Comparison of ENCODE assay signal across 8 cellular contexts in genomic region chr3:130097690-130098638, GRCh38. TPM values are rescaled to one million over a fixed set of nuclear protein-coding genes. Genes with fewer than 3 reads are reported as not detected.
DNase-seq lines count a peak whose midpoint lies in the region; ATAC-seq and TF ChIP-seq lines count a peak whose summit lies in the region.
"Not testable (repeated sequence)": the region's sequence is repeated elsewhere in the genome, so short reads cannot be mapped to it uniquely, and the experiment has no call there.

No MANE protein-coding gene starts in this region.

- not testable (repeated sequence) for H3K4me3 Mint-ChIP-seq in naive thymus-derived CD4-positive, alpha-beta T cell

- H3K27me3 ChIP-seq in BE2C; breast epithelium; naive thymus-derived CD4-positive, alpha-beta T cell (ENCODE audit: control insufficient read depth in 2 of 2, insufficient read depth in 2 of 2, low read length in 2 of 2): not testable (repeated sequence)

- H3K36me3 Mint-ChIP-seq in naive thymus-derived CD4-positive, alpha-beta T cell: not testable (repeated sequence)

- not testable (repeated sequence) for H3K9me3 Mint-ChIP-seq in naive thymus-derived CD4-positive, alpha-beta T cell

- ATAC-seq in naive thymus-derived CD4-positive, alpha-beta T cell: not testable (repeated sequence)

- not testable (repeated sequence) for H3K9me3 ChIP-seq in BE2C; HEK293 (ENCODE audit: control insufficient read depth, insufficient read depth, low read depth, low read length); breast epithelium; naive thymus-derived CD4-positive, alpha-beta T cell (ENCODE audit: control insufficient read depth in 2 of 3, low read length in 3 of 3)

- intact Hi-C loops in breast epithelium (cut with DNase I; ENCODE audit: low total_unique reads): not testable (repeated sequence)
- intact Hi-C loops in naive thymus-derived CD4-positive, alpha-beta T cell (cut with micrococcal nuclease): loop anchor here in 1 of 2 donors (5.0 kb wide), 1 partner anchor 471 kb away; no protein-coding TSS in a partner anchor

- not testable (repeated sequence) for H3K27ac ChIP-seq in HEK293 (ENCODE audit: extremely low read depth, low read depth, low read length); breast epithelium; naive thymus-derived CD4-positive, alpha-beta T cell (ENCODE audit: low read depth, low read length)

- DNase-seq in BE2C (peak; percentile 41), OCI-M1 (lab: John Stamatoyannopoulos, UW) (peak; percentile 12), foreskin fibroblast (peak in 1 of 2 donors; percentile 31)
- DNase-seq in activated CD4-positive, alpha-beta T cell treated with anti-CD3 and anti-CD28 coated beads, Interleukin-2, amount 50 U/mL, for 48 hours: peak; percentile 54 to 66
- DNase-seq in breast epithelium (ENCODE audit: low spot score in 2 of 2): not testable (repeated sequence)
- peak in 7 of 9 donors; percentile 34 to 69 (median 49) for DNase-seq in naive thymus-derived CD4-positive, alpha-beta T cell
- peak; percentile 38 to 57 for DNase-seq in stimulated activated CD4-positive, alpha-beta T cell treated with anti-CD3 and anti-CD28 coated beads, Interleukin-2, amount 100 ng/mL, for 24 hours

- H3K27ac Mint-ChIP-seq in naive thymus-derived CD4-positive, alpha-beta T cell: peak overlapping the region in 1 of 9 donors; percentile 27

- not testable (repeated sequence) for H3K4me3 ChIP-seq in BE2C (ENCODE audit: low read depth, low read length); HEK293 (ENCODE audit: low read depth, low read length); breast epithelium; foreskin fibroblast (ENCODE audit: low read depth in 1 of 2, low read length in 2 of 2); naive thymus-derived CD4-positive, alpha-beta T cell (ENCODE audit: low read length)

- not testable (repeated sequence) for H3K4me1 ChIP-seq in BE2C; HEK293 (ENCODE audit: control insufficient read depth, insufficient read depth, low read length); breast epithelium; naive thymus-derived CD4-positive, alpha-beta T cell (ENCODE audit: control insufficient read depth in 2 of 2, insufficient read depth in 2 of 2, low read length in 2 of 2)

- not testable (repeated sequence) for TF ChIP-seq POLR2A in breast epithelium (IDR thresholded peaks at IDR 0.05)

- H3K4me1 Mint-ChIP-seq in naive thymus-derived CD4-positive, alpha-beta T cell: peaks cover 6 to 36% (median 26%) of the 10 kb centered on the region in 7 donors

- peak; percentile 55 for TF ChIP-seq CTCF in BE2C (IDR thresholded peaks at IDR 0.05; ENCODE audit: low read depth, low read length)
- 0 out of 2 replicates have a peak, but pooled peaks have one; percentile 14 for TF ChIP-seq CTCF in HEK293 (tag by site-specific recombination; IDR thresholded peaks at IDR 0.05)
- peak in 2 of 3 donors; percentile 38 to 39 for TF ChIP-seq CTCF in breast epithelium (IDR thresholded peaks at IDR 0.05)
- peak; percentile 13 for TF ChIP-seq CTCF in foreskin fibroblast (IDR thresholded peaks at IDR 0.05; ENCODE audit: low read depth, low read length)

- POLR2A ChIA-PET in HEK293 (lab: Yijun Ruan, JAX); naive thymus-derived CD4-positive, alpha-beta T cell (lab: Charles Lee): not testable (repeated sequence)

- not testable (repeated sequence) for H3K36me3 ChIP-seq in BE2C; HEK293 (ENCODE audit: control insufficient read depth in 2 of 2, insufficient read depth in 1 of 2, low read length in 2 of 2); breast epithelium; naive thymus-derived CD4-positive, alpha-beta T cell (ENCODE audit: control insufficient read depth in 2 of 3, insufficient read depth in 3 of 3, low read length in 3 of 3)

- CTCF ChIA-PET in HEK293 (lab: Yijun Ruan, JAX): interaction anchor here (0.7 to 6.4 kb wide), 2 partner anchors 154 to 157 kb away, joined by 4 to 54 read pairs; no protein-coding TSS in a partner anchor
- CTCF ChIA-PET in naive thymus-derived CD4-positive, alpha-beta T cell (lab: Charles Lee): not testable (repeated sequence)

- H3K27me3 Mint-ChIP-seq in naive thymus-derived CD4-positive, alpha-beta T cell: not testable (repeated sequence)

TF ChIP-seq in HEK293, 187 proteins besides CTCF, POLR2A, EP300 and RAD21:
- peak; percentile 44 for TF ChIP-seq ZNF654 (tag by site-specific recombination; IDR thresholded peaks at IDR 0.05; ENCODE audit: low read depth)

RNA-seq across cellular contexts. Expression of gene ALG1L2, which starts 16.3 kb away (rescaled TPM):
- not detected for polyA plus RNA-seq in BE2C (2012; ENCODE audit: insufficient read depth, insufficient read length, low read depth)
- 1 to 10 TPM in 1 of 3 donors, not detected in 2; 1.3 TPM for total RNA-seq in breast epithelium
- total RNA-seq in naive thymus-derived CD4-positive, alpha-beta T cell: 1 to 10 TPM in 3 of 5 experiments, under 1 TPM in 1, not detected in 1; 0.90 to 2.0 (median 1.6) TPM
- polyA plus RNA-seq in naive thymus-derived CD4-positive, alpha-beta T cell: not detected
